Comparison of ENCODE assay signal across 22 cellular contexts in genomic region chr1:1246601-1247340, GRCh38. TPM values are rescaled to one million over a fixed set of nuclear protein-coding genes. Genes with fewer than 3 reads are reported as not detected.
A peak's percentile ranks its signal among the peaks of the same experiment; 100 is the strongest.
DNase-seq lines count a peak whose midpoint lies in the region; ATAC-seq, FAIRE-seq and TF ChIP-seq lines count a peak whose summit lies in the region.
"Had no signal": no experiment of that assay in that cellular context is flagged by ENCODE, and none has a peak within 500 bp of the region (broad histone marks: within the 10 kb centered on the region; RNA-seq: fewer than 3 reads in every experiment).

C1QTNF12 (minus strand) TSS chr1:1246722; CDS start chr1:1246690, 32 bp downstream.

- no peak within 1 kb of the TSS for H3K27ac Mint-ChIP-seq in mesothelial cell of epicardium
- no peak within 1 kb of the TSS for H3K27ac Mint-ChIP-seq in activated CD8-positive, alpha-beta memory T cell treated with anti-CD3 and anti-CD28 coated beads, Interleukin-2, amount 10 ng/mL, durations not matched to agents 7 days and 5 days
- H3K27ac Mint-ChIP-seq: activated naive CD4-positive, alpha-beta T cell treated with anti-CD3 and anti-CD28 coated beads, Interleukin-2, amount 10 ng/mL, durations not matched to agents 7 days and 5 days; stimulated activated naive B cell treated with anti-CD40 and anti-IgM and Interleukin-4, amounts not matched to agents 10 μg/mL and 1 μg/mL and 100 μg/mL, for 72 hours had no signal

- H4K5ac ChIP-seq in H1 (ENCODE audit: insufficient read length, low read depth, low read length), result no peak within 1 kb of the TSS

- no peak within 1 kb of the TSS for H2BK20ac ChIP-seq in H1 (ENCODE audit: low read length)

- no peak within 1 kb of the TSS for H3K27ac ChIP-seq in BLaER1 treated with 17β-estradiol and CSF1 and Interleukin-3, amounts not matched to agents 10 nM and 100 nM
- H3K27ac ChIP-seq in H1 (ENCODE audit: low read depth, low read length), result no peak within 1 kb of the TSS
- H3K27ac ChIP-seq: cardiac muscle cell, gastroesophageal sphincter, ovary, uterus had no signal

- no peak within 1 kb of the TSS for H3K14ac ChIP-seq in H1 (ENCODE audit: insufficient read length)

- peaks cover 0 to 3% (median 0%) of the 10 kb centered on the region in 11 experiments; a peak in 2 of 22 replicates for H3K36me3 ChIP-seq in BLaER1 treated with 17β-estradiol and CSF1 and Interleukin-3, amounts not matched to agents 10 nM and 100 nM
- H3K36me3 ChIP-seq in H1 (ENCODE audit: control insufficient read depth in 2 of 4, insufficient read depth in 4 of 4, low read length in 3 of 4), result no peaks in the 10 kb centered on the region
- H3K36me3 ChIP-seq: cardiac muscle cell, ovary, uterus had no signal

- ATAC-seq in activated CD8-positive, alpha-beta memory T cell treated with anti-CD3 and anti-CD28 coated beads, Interleukin-2, amount 10 ng/mL, durations not matched to agents 7 days and 5 days, result no peak
- no peak for ATAC-seq in GM19467 (IDR thresholded peaks at IDR 0.05; ENCODE audit: unreplicated experiment)
- ATAC-seq in GM21447 (IDR thresholded peaks at IDR 0.05; ENCODE audit: unreplicated experiment), result no peak
- ATAC-seq in GM21367 (IDR thresholded peaks at IDR 0.05; ENCODE audit: unreplicated experiment), result no peak
- ATAC-seq: gastroesophageal sphincter; HCT116; stimulated activated naive B cell treated with anti-CD40 and anti-IgM and Interleukin-4, amounts not matched to agents 10 μg/mL and 1 μg/mL and 100 μg/mL, for 72 hours had no signal

- 25% methylated on average over 40 of the region's 72 CpGs; no CpG with 5 or more reads in 1 of the 2 experiments for WGBS in H1 (ENCODE audit: extremely low coverage in 1 of 2, insufficient coverage in 1 of 2, insufficient read length in 1 of 2, insufficient replicate concordance in 2 of 2, low coverage in 1 of 2, low lambda C conversion rate in 2 of 2, missing lambda C conversion rate in 1 of 2), 2 experiments

- TF ChIP-seq EP300 in H1 (IDR thresholded peaks at IDR 0.05; ENCODE audit: borderline replicate concordance in 1 of 2, low read depth in 2 of 2, low read length in 2 of 2), result no peak

- H3K4me3 Mint-ChIP-seq in mesothelial cell of epicardium, result no peak within 1 kb of the TSS
- no peak within 1 kb of the TSS for H3K4me3 Mint-ChIP-seq in activated CD8-positive, alpha-beta memory T cell treated with anti-CD3 and anti-CD28 coated beads, Interleukin-2, amount 10 ng/mL, durations not matched to agents 7 days and 5 days
- H3K4me3 Mint-ChIP-seq: activated naive CD4-positive, alpha-beta T cell treated with anti-CD3 and anti-CD28 coated beads, Interleukin-2, amount 10 ng/mL, durations not matched to agents 7 days and 5 days had no signal

- H2BK12ac ChIP-seq in H1 (ENCODE audit: low read depth, low read length), result no peak within 1 kb of the TSS

- POLR2A ChIA-PET in H1 (lab: Charles Lee; ENCODE audit: partially characterized antibody), result interaction anchor here (0.7 to 2.0 kb wide), 5 partner anchors 9 to 215 kb away, joined by 3 to 7 read pairs (median 4); partner anchors contain the start of genes B3GALT6 and SDF4

- TF ChIP-seq CTCF in H1 (IDR thresholded peaks at IDR 0.05; ENCODE audit: control extremely low read depth in 1 of 3, insufficient read depth in 1 of 3, low read depth in 1 of 3, low read length in 3 of 3) (peak in 1 of 3 experiments; percentile 26; a peak in 1 of 4 replicates), mesothelial cell of epicardium (IDR thresholded peaks at IDR 0.05; ENCODE audit: unreplicated experiment) (no peak)

- CTCF ChIA-PET in H1 (lab: Charles Lee; ENCODE audit: partially characterized antibody), result interaction anchor here (0.7 to 1.9 kb wide), 6 partner anchors 10 to 262 kb away, joined by 3 to 6 read pairs (median 3); no protein-coding TSS in a partner anchor
- CTCF ChIA-PET in activated CD8-positive, alpha-beta memory T cell treated with anti-CD3 and anti-CD28 coated beads, Interleukin-2, amount 10 ng/mL, durations not matched to agents 7 days and 5 days (lab: Charles Lee), result no interaction called here

- peak within 1 kb of the TSS; percentile 81 for H4K91ac ChIP-seq in H1 (replicated peaks; ENCODE audit: insufficient read length, low read length)

- no peaks in the 10 kb centered on the region for H3K9me3 ChIP-seq in BLaER1 treated with 17β-estradiol and CSF1 and Interleukin-3, amounts not matched to agents 10 nM and 100 nM (replicated peaks in 1 of 11)
- H3K9me3 ChIP-seq in H1 (ENCODE audit: insufficient read depth in 2 of 2, low read depth in 1 of 2, low read length in 1 of 2), result no peaks in the 10 kb centered on the region
- H3K9me3 ChIP-seq: gastroesophageal sphincter, ovary, uterus had no signal

- peaks cover 12% of the 10 kb centered on the region for H3K27me3 Mint-ChIP-seq in mesothelial cell of epicardium (ENCODE audit: low read depth)
- H3K27me3 Mint-ChIP-seq in activated CD8-positive, alpha-beta memory T cell treated with anti-CD3 and anti-CD28 coated beads, Interleukin-2, amount 10 ng/mL, durations not matched to agents 7 days and 5 days, result peaks cover 3% of the 10 kb centered on the region
- H3K27me3 Mint-ChIP-seq: stimulated activated naive B cell treated with anti-CD40 and anti-IgM and Interleukin-4, amounts not matched to agents 10 μg/mL and 1 μg/mL and 100 μg/mL, for 72 hours had no signal

- H3K4me1 Mint-ChIP-seq in mesothelial cell of epicardium, result peaks cover 2% of the 10 kb centered on the region
- peaks cover 14% of the 10 kb centered on the region for H3K4me1 Mint-ChIP-seq in activated CD8-positive, alpha-beta memory T cell treated with anti-CD3 and anti-CD28 coated beads, Interleukin-2, amount 10 ng/mL, durations not matched to agents 7 days and 5 days

- peak within 1 kb of the TSS; percentile 75; the same call in 1 of the 2 replicates for H2AK5ac ChIP-seq in H1 (ENCODE audit: low read depth, low read length)

- H2BK15ac ChIP-seq in H1 (ENCODE audit: low read length), result no peak within 1 kb of the TSS

- no peak within 1 kb of the TSS for H2AFZ ChIP-seq in H1 (ENCODE audit: low read length)

- H3K4me3 ChIP-seq in BLaER1 treated with 17β-estradiol and CSF1 and Interleukin-3, amounts not matched to agents 10 nM and 100 nM, result no peak within 1 kb of the TSS
- H3K4me3 ChIP-seq in H1 (ENCODE audit: extremely low read depth in 1 of 4, insufficient read depth in 2 of 4, low read depth in 3 of 4, low read length in 4 of 4), result peak within 1 kb of the TSS in 3 of 4 experiments; percentile 2 to 51 (median 15); a peak in 4 of 8 replicates
- H3K4me3 ChIP-seq: cardiac muscle cell, ovary, uterus had no signal

- H3K23ac ChIP-seq in H1 (ENCODE audit: insufficient read length), result no peak within 1 kb of the TSS

- no peaks in the 10 kb centered on the region for H3K79me1 ChIP-seq in H1 (ENCODE audit: low read depth, low read length)

- no peak for FAIRE-seq in H1 (lab: Jason Lieb, UNC)
- FAIRE-seq: endometrium had no signal

- peaks cover 17 to 73% (median 51%) of the 10 kb centered on the region in 10 experiments for H3K4me1 ChIP-seq in BLaER1 treated with 17β-estradiol and CSF1 and Interleukin-3, amounts not matched to agents 10 nM and 100 nM
- H3K4me1 ChIP-seq in H1 (replicated peaks in 1 of 4; ENCODE audit: control insufficient read depth in 3 of 4, insufficient read depth in 4 of 4, low read length in 3 of 4), result peaks cover 0 to 8% (median under 1%) of the 10 kb centered on the region in 4 experiments; a peak in 5 of 7 replicates

- H3K27me3 ChIP-seq in BLaER1 treated with 17β-estradiol and CSF1 and Interleukin-3, amounts not matched to agents 10 nM and 100 nM, result peaks cover 34 to 61% (median 46%) of the 10 kb centered on the region in 11 experiments
- H3K27me3 ChIP-seq in H1 (replicated peaks in 1 of 4; ENCODE audit: control insufficient read depth in 3 of 4, extremely low read depth in 1 of 4, insufficient read depth in 3 of 4, low read length in 3 of 4), result peaks cover 2 to 19% (median 11%) of the 10 kb centered on the region in 4 experiments; a peak in 6 of 7 replicates

- no peaks in the 10 kb centered on the region for H3K9me3 Mint-ChIP-seq in mesothelial cell of epicardium
- H3K9me3 Mint-ChIP-seq in activated CD8-positive, alpha-beta memory T cell treated with anti-CD3 and anti-CD28 coated beads, Interleukin-2, amount 10 ng/mL, durations not matched to agents 7 days and 5 days (ENCODE audit: low read depth), result no peaks in the 10 kb centered on the region
- H3K9me3 Mint-ChIP-seq: activated naive CD4-positive, alpha-beta T cell treated with anti-CD3 and anti-CD28 coated beads, Interleukin-2, amount 10 ng/mL, durations not matched to agents 7 days and 5 days; stimulated activated naive B cell treated with anti-CD40 and anti-IgM and Interleukin-4, amounts not matched to agents 10 μg/mL and 1 μg/mL and 100 μg/mL, for 72 hours had no signal

- H3K23me2 ChIP-seq in H1 (ENCODE audit: low read depth, low read length), result no peaks in the 10 kb centered on the region; the same call in 1 of the 2 replicates

- no peaks in the 10 kb centered on the region; a peak in 1 of 4 replicates for H3K79me2 ChIP-seq in H1 (ENCODE audit: control insufficient read depth in 1 of 2, insufficient read depth in 2 of 2, low read length in 2 of 2)

- no peak within 1 kb of the TSS for H2BK120ac ChIP-seq in H1 (replicated peaks; ENCODE audit: low read depth, low read length)

- DNase-seq in HuH-7.5 (ENCODE audit: low spot score), result peak; percentile 57
- no peak for DNase-seq in H1 (ENCODE audit: low read depth in 1 of 2, low spot score in 2 of 2)
- no peak for DNase-seq in mesothelial cell of epicardium (ENCODE audit: low spot score in 2 of 2, unreplicated experiment in 2 of 2)
- no peak for DNase-seq in activated CD8-positive, alpha-beta memory T cell treated with anti-CD3 and anti-CD28 coated beads, Interleukin-2, amount 10 ng/mL, durations not matched to agents 7 days and 5 days
- DNase-seq: activated naive CD4-positive, alpha-beta T cell treated with anti-CD3 and anti-CD28 coated beads, Interleukin-2, amount 10 ng/mL, durations not matched to agents 7 days and 5 days; DMS153; KBM-7; midbrain; NCI-H1417 treated with DMSO at 0.1 percent for 48 hours; NCI-H510A; ovary; stimulated activated naive B cell treated with anti-CD40 and anti-IgM and Interleukin-4, amounts not matched to agents 10 μg/mL and 1 μg/mL and 100 μg/mL, for 72 hours; uterus had no signal

- peaks cover 41 to 82% (median 71%) of the 10 kb centered on the region in 11 experiments; a peak in 21 of 22 replicates for H4K20me1 ChIP-seq in BLaER1 treated with 17β-estradiol and CSF1 and Interleukin-3, amounts not matched to agents 10 nM and 100 nM
- peaks cover 4 to 9% of the 10 kb centered on the region in 2 experiments for H4K20me1 ChIP-seq in H1 (replicated peaks in 1 of 2; ENCODE audit: control insufficient read depth in 1 of 2, insufficient read depth in 2 of 2, low read length in 2 of 2)

- H3K9ac ChIP-seq in BLaER1 treated with 17β-estradiol and CSF1 and Interleukin-3, amounts not matched to agents 10 nM and 100 nM, result no peak within 1 kb of the TSS
- H3K9ac ChIP-seq in H1 (replicated peaks in 1 of 4; ENCODE audit: extremely low read depth in 1 of 4, low read depth in 3 of 4, low read length in 3 of 4), result peak within 1 kb of the TSS in 1 of 4 experiments; percentile 62; a peak in 1 of 7 replicates

- no peak within 1 kb of the TSS for H3K56ac ChIP-seq in H1 (replicated peaks; ENCODE audit: insufficient read length, low read depth, low read length)

- H3K4me2 ChIP-seq in BLaER1 treated with 17β-estradiol and CSF1 and Interleukin-3, amounts not matched to agents 10 nM and 100 nM, result peak within 1 kb of the TSS in 6 of 11 experiments; percentile 5 to 37 (median 26); a peak in 8 of 22 replicates
- H3K4me2 ChIP-seq in H1 (ENCODE audit: insufficient read depth in 1 of 2, low read depth in 2 of 2, low read length in 2 of 2), result peak within 1 kb of the TSS; percentile 24 to 70; a peak in 3 of 4 replicates

- peak within 1 kb of the TSS; percentile 85 for H3K4ac ChIP-seq in H1 (replicated peaks; ENCODE audit: insufficient read length, low read depth, low read length)

- TF ChIP-seq RAD21 in H1 (IDR thresholded peaks at IDR 0.05 in 1 of 2, conservative IDR thresholded peaks at IDR 0.05 in 1 of 2; ENCODE audit: low read depth in 2 of 2, low read length in 2 of 2), result peak in 1 of 2 experiments; percentile 20; a peak in 1 of 4 replicates

- peak within 1 kb of the TSS; percentile 48 for H3K18ac ChIP-seq in H1 (ENCODE audit: extremely low read depth, low read length)

- no peak for TF ChIP-seq POLR2A in H1 (IDR thresholded peaks at IDR 0.05; ENCODE audit: control extremely low read depth in 1 of 2, low read depth in 2 of 2, low read length in 2 of 2)

- no peak within 1 kb of the TSS for H2BK5ac ChIP-seq in H1 (ENCODE audit: low read depth, low read length)

- H3K36me3 Mint-ChIP-seq in mesothelial cell of epicardium, result peaks cover 1% of the 10 kb centered on the region
- peaks cover 2% of the 10 kb centered on the region for H3K36me3 Mint-ChIP-seq in activated CD8-positive, alpha-beta memory T cell treated with anti-CD3 and anti-CD28 coated beads, Interleukin-2, amount 10 ng/mL, durations not matched to agents 7 days and 5 days

- peak within 1 kb of the TSS; percentile 85 for H4K8ac ChIP-seq in H1 (ENCODE audit: extremely low read depth, insufficient read depth, low read length)

RNA-seq across cellular contexts. Expression of gene C1QTNF12, which starts in this region (rescaled TPM):
- total RNA-seq in H1 (2021; fragmentation: NEBNext Ultra II Directional; extraction: Animal tissue kit (Norgen Biotek cat#: 25700)), result 3.7 and 4.9 TPM in 2 replicates
- polyA plus RNA-seq in H1 (2011; rRNA removed), result 2.1 and 4.8 TPM in 2 replicates
- polyA plus RNA-seq in H1 (2011; cell fraction: cytosol; rRNA removed), result 1.6 TPM
- 19.7 TPM for polyA plus RNA-seq in H1 (2011; cell fraction: nucleus; rRNA removed)
- 2.3 to 5.1 TPM (median 3.6 TPM) in 4 replicates for polyA plus RNA-seq in H1 (2012, experiment 1 of 2)
- polyA plus RNA-seq in H1 (2012, experiment 2 of 2), result 2.6 TPM
- polyA plus RNA-seq in H1 (2013, experiment 1 of 2), result 3.7 TPM
- polyA plus RNA-seq in H1 (2013, experiment 2 of 2), result 3.6 TPM
- polyA minus RNA-seq in H1 (2011; rRNA and poly(A)+ RNA removed), result not detected in 2 replicates
- polyA minus RNA-seq in H1 (2011; cell fraction: cytosol; rRNA and poly(A)+ RNA removed), result 2.5 TPM
- polyA minus RNA-seq in H1 (2011; cell fraction: nucleus; rRNA and poly(A)+ RNA removed), result 3.3 TPM
- total RNA-seq in mesothelial cell of epicardium, result 10.2 to 12.2 TPM (median 10.4 TPM) in 3 replicates
- 1 to 10 TPM; 2.0 to 2.6 TPM for total RNA-seq in activated CD8-positive, alpha-beta memory T cell treated with anti-CD3 and anti-CD28 coated beads, Interleukin-2, amount 10 ng/mL, durations not matched to agents 7 days and 5 days
- total RNA-seq: RPMI7951 had no signal
- polyA plus RNA-seq: cardiac muscle cell had no signal

Comparison
In these comparisons a context has a peak if more than half of its experiments do, and no peak if none do; other contexts are left out.
1. H3K4me3 ChIP-seq: peak in H1 (3 of 4); none in BLaER1 treated with 17β-estradiol and CSF1 and Interleukin-3, amounts not matched to agents 10 nM and 100 nM (0 of 10).